Comparison of ENCODE assay signal across 9 cellular contexts in the genomic region with DNA sequence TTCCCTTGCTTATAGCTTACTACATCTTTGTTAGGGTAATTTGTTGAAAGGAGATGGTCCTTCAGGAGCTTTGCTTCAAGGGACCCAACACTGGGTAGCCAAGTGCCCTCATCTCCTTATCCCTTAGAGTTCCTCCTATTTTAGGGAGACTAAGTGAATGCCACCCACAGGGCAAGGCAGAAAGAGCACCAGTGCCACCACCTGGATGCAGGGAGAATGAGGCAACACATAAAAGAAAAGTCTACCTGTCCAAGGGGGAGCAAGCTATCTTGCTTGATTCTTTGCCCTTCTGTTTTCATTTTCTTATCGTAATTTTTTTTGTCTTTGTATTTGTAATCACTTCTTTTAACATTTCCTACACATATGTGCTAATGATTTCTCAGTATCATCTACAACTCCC.
DNase-seq lines count a peak whose midpoint lies in the region; ATAC-seq and TF ChIP-seq lines count a peak whose summit lies in the region.
"Had no signal": no experiment of that assay in that cellular context is flagged by ENCODE, and none has a peak within 500 bp of the region (broad histone marks: within the 10 kb centered on the region; RNA-seq: fewer than 3 reads in every experiment).

No MANE protein-coding gene starts in this region.

- H3K9ac ChIP-seq in Karpas-422 (ENCODE audit: low read length) = no peak overlapping the region
- no peak overlapping the region for H3K9ac ChIP-seq in mammary epithelial cell (ENCODE audit: insufficient read depth, low read length)

- H3K4me1 ChIP-seq in Karpas-422 (ENCODE audit: low read length) (no peaks in the 10 kb centered on the region), mammary epithelial cell (ENCODE audit: insufficient read depth, low read length) (no peaks in the 10 kb centered on the region), mucosa of descending colon (ENCODE audit: low read depth) (no peaks in the 10 kb centered on the region)
- H3K4me1 ChIP-seq: pancreas had no signal

- WGBS in mammary epithelial cell (ENCODE audit: low coverage, missing lambda C conversion rate) = 60% methylated on average over 1 of the region's 1 CpG

- in situ Hi-C loops in mammary epithelial cell (cut with MboI; ENCODE audit: low sequenced_read_pairs in 2 of 2) = loop anchor here (10.0 to 25.0 kb wide), 2 partner anchors 204 to 222 kb away; partner anchors contain the start of gene NPR3 (in 1 of the 2)

- peak; percentile 51 to 88 for TF ChIP-seq CTCF in mammary epithelial cell (conservative IDR thresholded peaks at IDR 0.05 in 1 of 2, IDR thresholded peaks at IDR 0.05 in 1 of 2; ENCODE audit: extremely low read depth in 1 of 2, insufficient read depth in 1 of 2, low read depth in 1 of 2, low read length in 2 of 2)
- no peak for TF ChIP-seq CTCF in mucosa of descending colon (IDR thresholded peaks at IDR 0.05)

- H3K9me2 ChIP-seq in Karpas-422 (replicated peaks; ENCODE audit: insufficient read depth, low read length) = no peaks in the 10 kb centered on the region

- dilution Hi-C loops in mammary epithelial cell (cut with HindIII; ENCODE audit: low sequenced_read_pairs) = no loop called here

- H3K4me2 ChIP-seq in Karpas-422 (ENCODE audit: low read depth, low read length, poor library complexity, severe bottlenecking) = no peak overlapping the region
- H3K4me2 ChIP-seq in mammary epithelial cell (ENCODE audit: insufficient read depth, low read depth, low read length) = no peak overlapping the region

- BruUV-seq in mammary epithelial cell (replicated peaks; lab: Mats Ljungman, UMichigan) = no TSS peak

- H3K27me3 ChIP-seq in Karpas-422 (ENCODE audit: low read length) (no peaks in the 10 kb centered on the region), mammary epithelial cell (ENCODE audit: insufficient read depth, low read length) (no peaks in the 10 kb centered on the region)
- H3K27me3 ChIP-seq: pancreas had no signal

- intact Hi-C loops in mammary epithelial cell (cut with micrococcal nuclease) (loop anchor here (1.0 to 5.0 kb wide), 8 partner anchors 209 to 508 kb away; no protein-coding TSS in a partner anchor), mucosa of descending colon (cut with DNase I, micrococcal nuclease) (no loop called here)

- CTCF ChIA-PET in mammary epithelial cell (lab: Charles Lee; ENCODE audit: low non-redundant PET) = interaction anchor here (0.6 to 1.0 kb wide), 3 partner anchors 274 to 684 kb away, joined by 3 to 6 read pairs (median 4); no protein-coding TSS in a partner anchor

- H3K9me3 ChIP-seq in Karpas-422 (ENCODE audit: low read length) (no peaks in the 10 kb centered on the region), mammary epithelial cell (replicated peaks; ENCODE audit: insufficient read depth, low read length) (no peaks in the 10 kb centered on the region), mucosa of descending colon (no peaks in the 10 kb centered on the region)

- H2AFZ ChIP-seq in Karpas-422 (ENCODE audit: low read length) (no peak overlapping the region), mammary epithelial cell (ENCODE audit: low read depth, low read length) (no peak overlapping the region)

- peak; percentile 4 for DNase-seq in ELF-1 (ENCODE audit: low read depth, low spot score)
- peak; percentile 55 for DNase-seq in Karpas-422
- peak; percentile 41 for DNase-seq in mammary epithelial cell
- DNase-seq in mucosa of descending colon = peak in 2 of 3 donors; percentile 17 to 32
- no peak for DNase-seq in ecto neural progenitor cell (ENCODE audit: low spot score)
- DNase-seq in SK-N-DZ (ENCODE audit: low spot score) = no peak

- H3K79me2 ChIP-seq in Karpas-422 (ENCODE audit: low read length) (no peaks in the 10 kb centered on the region), mammary epithelial cell (ENCODE audit: insufficient read depth, low read length) (no peaks in the 10 kb centered on the region)

- H3K4me3 ChIP-seq in Karpas-422 (ENCODE audit: low read length) (no peak overlapping the region), mammary epithelial cell (replicated peaks in 1 of 3; ENCODE audit: insufficient read depth in 1 of 3, low read depth in 2 of 3, low read length in 3 of 3) (no peak overlapping the region), mucosa of descending colon (no peak overlapping the region)
- H3K4me3 ChIP-seq: pancreas had no signal

- H3K36me3 ChIP-seq in Karpas-422 (ENCODE audit: insufficient read depth, low read length) (no peaks in the 10 kb centered on the region), mammary epithelial cell (ENCODE audit: insufficient read depth, low read length) (no peaks in the 10 kb centered on the region), mucosa of descending colon (ENCODE audit: low read depth) (no peaks in the 10 kb centered on the region)
- H3K36me3 ChIP-seq: pancreas had no signal

- H4K20me1 ChIP-seq in Karpas-422 (ENCODE audit: insufficient read depth, low read depth, low read length) (no peaks in the 10 kb centered on the region), mammary epithelial cell (ENCODE audit: insufficient read depth, low read length) (no peaks in the 10 kb centered on the region)

- ATAC-seq in mucosa of descending colon (no peak), HG03135 (IDR thresholded peaks at IDR 0.05; ENCODE audit: unreplicated experiment) (no peak), GM19397 (IDR thresholded peaks at IDR 0.05; ENCODE audit: unreplicated experiment) (no peak)

- H3K27ac ChIP-seq in Karpas-422 (ENCODE audit: low read length) = no peak overlapping the region
- H3K27ac ChIP-seq in mammary epithelial cell (ENCODE audit: insufficient read depth, low read depth, low read length) = no peak overlapping the region
- H3K27ac ChIP-seq: pancreas had no signal

Comparison
In these comparisons a context has a peak if more than half of its experiments do, and no peak if none do; other contexts are left out.
1. DNase-seq: peak in ELF-1 (single experiment), Karpas-422 (single experiment), mammary epithelial cell (single experiment) and mucosa of descending colon (2 of 3); none in ecto neural progenitor cell (single experiment) and SK-N-DZ (single experiment).